ENCODE assay signal across 23 cellular contexts in genomic region chr1:1771096-1771495, GRCh38.
"Had no signal": no experiment of that assay in that cellular context is flagged by ENCODE, and none has a peak within 500 bp of the region (broad histone marks: within the 10 kb centered on the region; RNA-seq: fewer than 3 reads in every experiment).

No MANE protein-coding gene starts in this region.

- ATAC-seq: left ventricle myocardium superior; lower lobe of right lung; naive thymus-derived CD8-positive, alpha-beta T cell; pancreas; sciatic nerve; stimulated activated naive CD8-positive, alpha-beta T cell treated with anti-CD3 and anti-CD28 coated beads, Interleukin-15, amount 100 ng/mL, for 72 hours had no signal

- H3K4me3 ChIP-seq: coronary artery, lower lobe of right lung, pancreas, smooth muscle cell, suprapubic skin, transverse colon, vagina had no signal

- H3K9me3 Mint-ChIP-seq: immature natural killer cell had no signal

- H3K36me3 ChIP-seq: pancreas had no signal

- H3K9me3 ChIP-seq: pancreas, suprapubic skin had no signal

- H3K27me3 ChIP-seq: pancreas, suprapubic skin, transverse colon, vagina had no signal

- H3K27me3 Mint-ChIP-seq: naive thymus-derived CD8-positive, alpha-beta T cell; stimulated activated naive CD8-positive, alpha-beta T cell treated with anti-CD3 and anti-CD28 coated beads, Interleukin-15, amount 100 ng/mL, for 72 hours had no signal

- H3K27ac Mint-ChIP-seq: nephron progenitor cell had no signal

- DNase-seq: dermis blood vessel endothelial cell; effector memory CD4-positive, alpha-beta T cell; hypothalamus; immature natural killer cell; islet precursor cell; kidney glomerular epithelial cell; left ventricle myocardium superior; lower lobe of right lung; naive thymus-derived CD8-positive, alpha-beta T cell; nephron progenitor cell; pancreas; stimulated activated CD4-positive, alpha-beta T cell treated with anti-CD3 and anti-CD28 coated beads, Interleukin-12 subunit alpha, Interleukin-12 subunit beta, amount 100 ng/mL, for 4 hours; stimulated activated CD4-positive, alpha-beta T cell treated with anti-CD3 and anti-CD28 coated beads, Interleukin-1b, Interleukin-23, amount 100 ng/mL, for 48 hours; stimulated activated CD4-positive, alpha-beta T cell treated with anti-CD3 and anti-CD28 coated beads, Interleukin-4, amount 100 ng/mL, for 1 hour; stimulated activated CD8-positive, alpha-beta memory T cell treated with anti-CD3 and anti-CD28 coated beads, Interleukin-4, amount 100 ng/mL, for 48 hours; stimulated activated naive CD4-positive, alpha-beta T cell; stimulated activated naive CD8-positive, alpha-beta T cell treated with anti-CD3 and anti-CD28 coated beads, Interleukin-15, amount 100 ng/mL, for 72 hours; transverse colon had no signal

- H3K27ac ChIP-seq: coronary artery, lower lobe of right lung, pancreas, suprapubic skin, transverse colon, vagina had no signal

- H3K4me3 Mint-ChIP-seq: immature natural killer cell; naive thymus-derived CD8-positive, alpha-beta T cell; nephron progenitor cell; stimulated activated naive CD8-positive, alpha-beta T cell treated with anti-CD3 and anti-CD28 coated beads, Interleukin-15, amount 100 ng/mL, for 72 hours had no signal
